ENCODE assay signal across 36 cellular contexts in the genomic region with DNA sequence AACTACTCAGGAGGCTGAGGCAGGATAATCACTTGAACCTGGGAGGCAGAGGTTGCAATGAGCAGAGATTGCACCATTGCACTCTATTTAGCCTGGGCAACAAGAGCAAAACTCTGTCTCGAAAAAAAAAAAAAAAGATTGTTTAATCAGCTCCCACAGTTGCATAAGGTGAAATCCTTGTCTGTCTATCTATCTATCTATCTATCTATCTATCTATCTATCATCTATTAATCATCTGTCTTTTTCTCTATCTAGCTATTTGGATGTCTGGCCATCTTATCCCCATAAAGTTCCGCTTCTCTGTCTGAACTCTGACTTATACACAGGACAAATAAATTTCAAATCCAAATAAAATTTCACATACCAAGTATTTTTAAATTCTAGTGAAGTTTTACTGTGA.
DNase-seq lines count a peak whose midpoint lies in the region; ATAC-seq, FAIRE-seq and TF ChIP-seq lines count a peak whose summit lies in the region.
"Had no signal": no experiment of that assay in that cellular context is flagged by ENCODE, and none has a peak within 500 bp of the region (broad histone marks: within the 10 kb centered on the region; RNA-seq: fewer than 3 reads in every experiment).

No MANE protein-coding gene starts in this region.

- H3K9ac ChIP-seq in Karpas-422 (ENCODE audit: low read length) (no peak overlapping the region), K562 (ENCODE audit: insufficient read depth in 1 of 2, low read depth in 2 of 2, low read length in 2 of 2) (no peak overlapping the region)
- H3K9ac ChIP-seq: BLaER1; BLaER1 treated with 17β-estradiol and CSF1 and Interleukin-3, amounts not matched to agents 10 nM and 100 nM had no signal

- WGBS in K562 (ENCODE audit: insufficient coverage, low coverage, missing lambda C conversion rate): 21% methylated on average over 2 of the region's 2 CpGs
- 76 to 92% (median 80%) methylated on average over 2 of the region's 2 CpGs for WGBS in adrenal gland, 4 donors

- no peaks in the 10 kb centered on the region for H3K79me2 ChIP-seq in Karpas-422 (ENCODE audit: low read length)
- no peaks in the 10 kb centered on the region for H3K79me2 ChIP-seq in K562 (ENCODE audit: control insufficient read depth, insufficient read depth, low read length)

- intact Hi-C loops in K562 (cut with micrococcal nuclease): loop anchor here (10.0 kb wide), 1 partner anchor 226 kb away; the partner anchor contains the start of gene PGRMC2
- intact Hi-C loops in adrenal gland (cut with DNase I): no loop called here

- TF ChIP-seq CTCF in C4-2B (conservative IDR thresholded peaks at IDR 0.05): no peak
- no peak for TF ChIP-seq CTCF in K562 (IDR thresholded peaks at IDR 0.05 in 2 of 3, conservative IDR thresholded peaks at IDR 0.05 in 1 of 3; ENCODE audit: insufficient read depth in 2 of 3, low read depth in 1 of 3, low read length in 3 of 3)
- no peak for TF ChIP-seq CTCF in GM13977 (IDR thresholded peaks at IDR 0.05; ENCODE audit: extremely low read depth, insufficient read depth, missing control alignments)
- TF ChIP-seq CTCF in adrenal gland (IDR thresholded peaks at IDR 0.05): no peak

- H2AFZ ChIP-seq in Karpas-422 (ENCODE audit: low read length) (peak overlapping the region; percentile 4), K562 (ENCODE audit: low read depth, low read length) (no peak overlapping the region)

- no peak for DNase-seq in activated T-cell treated with anti-CD3 and anti-CD28 coated beads, Interleukin-2, amount 50 U/mL, for 72 hours
- DNase-seq in activated T-cell treated with anti-CD3 and anti-CD28 coated beads for 4 hours: no peak
- DNase-seq in Karpas-422: no peak
- DNase-seq in K562 (ENCODE audit: extremely low read depth in 1 of 4, low spot score in 3 of 4): no peak
- no peak for DNase-seq in NCI-H2227 treated with DMSO at 0.1 percent for 48 hours (lab: John Stamatoyannopoulos, UW)
- DNase-seq in GM13977 (ENCODE audit: low spot score): no peak
- DNase-seq in adrenal gland: no peak
- DNase-seq: 8988T; ACHN; AML-193; BE2C; C1 segment of cervical spinal cord; Caco-2; Calu3; CD4-positive, alpha-beta memory T cell; CD4-positive, alpha-beta T cell; CD4-positive, CD25-positive, alpha-beta regulatory T cell; CD8-positive, alpha-beta memory T cell; CD8-positive, alpha-beta T cell; COR-L47; DMS 273 treated with DMSO at 0.1 percent for 48 hours; DMS153; DMS53; DMS79; DMS79 treated with DMSO at 0.1 percent for 48 hours; DND-41; EL had no signal

- H3K27ac ChIP-seq in C4-2B (peak overlapping the region; percentile 43; the same call in 1 of the 2 replicates), Karpas-422 (ENCODE audit: low read length) (peak overlapping the region; percentile 85), K562 (ENCODE audit: extremely low read depth, low read depth, low read length) (no peak overlapping the region), adrenal gland (no peak overlapping the region)
- H3K27ac ChIP-seq: 22Rv1; BLaER1; BLaER1 treated with 17β-estradiol and CSF1 and Interleukin-3, amounts not matched to agents 10 nM and 100 nM had no signal

- TF ChIP-seq EP300 in K562 (IDR thresholded peaks at IDR 0.05; ENCODE audit: low read length): no peak

- H3K4me3 ChIP-seq in Karpas-422 (ENCODE audit: low read length) (no peak overlapping the region), K562 (no peak overlapping the region), adrenal gland (no peak overlapping the region)
- H3K4me3 ChIP-seq: A549; BLaER1; BLaER1 treated with 17β-estradiol and CSF1 and Interleukin-3, amounts not matched to agents 10 nM and 100 nM had no signal

- H3K4me3 Mint-ChIP-seq in activated T-cell treated with anti-CD3 and anti-CD28 coated beads, Interleukin-2, amount 50 U/mL, for 72 hours: no peak overlapping the region
- H3K4me3 Mint-ChIP-seq: B cell; CD14-positive monocyte; CD4-positive, alpha-beta memory T cell; CD4-positive, alpha-beta T cell; CD4-positive, CD25-positive, alpha-beta regulatory T cell; CD8-positive, alpha-beta memory T cell; CD8-positive, alpha-beta T cell had no signal

- no peak for TF ChIP-seq RAD21 in K562 (CRISPR knock-in tag; conservative IDR thresholded peaks at IDR 0.05 in 1 of 2, IDR thresholded peaks at IDR 0.05 in 1 of 2)

- H3K36me3 Mint-ChIP-seq in activated T-cell treated with anti-CD3 and anti-CD28 coated beads, Interleukin-2, amount 50 U/mL, for 72 hours (ENCODE audit: insufficient read depth in 2 of 2): peaks cover 7 to 17% of the 10 kb centered on the region in 2 donors
- H3K36me3 Mint-ChIP-seq: CD14-positive monocyte; CD4-positive, alpha-beta memory T cell; CD4-positive, CD25-positive, alpha-beta regulatory T cell; CD8-positive, alpha-beta T cell had no signal

- in situ Hi-C loops in K562 (cut with MboI): no loop called here
- in situ Hi-C loops in GM13977 (cut with MboI; ENCODE audit: low pct_unique_long_range_greater_than_20kb, low sequenced_read_pairs, unreplicated experiment): no loop called here

- H3K36me3 ChIP-seq in Karpas-422 (ENCODE audit: insufficient read depth, low read length) (0 out of 2 replicates have a peak, but pooled peaks cover under 1% of the 10 kb centered on the region), K562 (ENCODE audit: control insufficient read depth, insufficient read depth, low read length) (no peaks in the 10 kb centered on the region), adrenal gland (replicated peaks in 1 of 2) (no peaks in the 10 kb centered on the region)
- H3K36me3 ChIP-seq: BE2C; BLaER1; BLaER1 treated with 17β-estradiol and CSF1 and Interleukin-3, amounts not matched to agents 10 nM and 100 nM had no signal

- POLR2A ChIA-PET in K562 (lab: Yijun Ruan, JAX): interaction anchor here (0.6 to 0.8 kb wide), 2 partner anchors 8 to 14 kb away, joined by 3 read pairs; no protein-coding TSS in a partner anchor

- FAIRE-seq in K562 (lab: Jason Lieb, UNC): no peak
- FAIRE-seq: A204.1, A549, D721Med had no signal

- BruUV-seq in K562 (replicated peaks; lab: Mats Ljungman, UMichigan): no TSS peak

- no peak for ATAC-seq in activated T-cell treated with anti-CD3 and anti-CD28 coated beads, Interleukin-2, amount 50 U/mL, for 72 hours (replicated peaks in 1 of 2)
- no peak for ATAC-seq in K562
- ATAC-seq: A549; CD8-positive, alpha-beta T cell had no signal

- H3K27me3 Mint-ChIP-seq in activated T-cell treated with anti-CD3 and anti-CD28 coated beads, Interleukin-2, amount 50 U/mL, for 72 hours (ENCODE audit: low read depth): no peaks in the 10 kb centered on the region
- H3K27me3 Mint-ChIP-seq: CD4-positive, alpha-beta T cell; CD8-positive, alpha-beta memory T cell had no signal

- peaks cover 1% of the 10 kb centered on the region for H3K9me3 ChIP-seq in Karpas-422 (ENCODE audit: low read length)
- peaks cover 7% of the 10 kb centered on the region; the same call in 1 of the 2 replicates for H3K9me3 ChIP-seq in K562 (replicated peaks; ENCODE audit: control insufficient read depth, insufficient read depth, low read depth, low read length)
- no peaks in the 10 kb centered on the region for H3K9me3 ChIP-seq in adrenal gland (replicated peaks in 1 of 3)
- H3K9me3 ChIP-seq: BE2C had no signal

- CTCF ChIA-PET in K562 (lab: Yijun Ruan, JAX; ENCODE audit: low intra/inter-chr PET ratio): no interaction called here

- H3K4me1 ChIP-seq in Karpas-422 (ENCODE audit: low read length) (peaks cover 64% of the 10 kb centered on the region), K562 (replicated peaks in 1 of 2; ENCODE audit: control insufficient read depth in 2 of 2, insufficient read depth in 2 of 2, low read length in 2 of 2) (peaks cover 0 to 14% of the 10 kb centered on the region in 2 experiments; a peak in 4 of 5 replicates), adrenal gland (replicated peaks in 1 of 2) (no peaks in the 10 kb centered on the region)
- H3K4me1 ChIP-seq: BE2C, BLaER1, Caco-2 had no signal

- TF ChIP-seq POLR2A in K562 (conservative IDR thresholded peaks at IDR 0.05): no peak
- no peak for TF ChIP-seq POLR2A in adrenal gland (IDR thresholded peaks at IDR 0.05)

- H3K9me1 ChIP-seq in K562 (ENCODE audit: control insufficient read depth, insufficient read depth, low read length): no peaks in the 10 kb centered on the region

- H3K27me3 ChIP-seq in Karpas-422 (ENCODE audit: low read length) (no peaks in the 10 kb centered on the region), K562 (ENCODE audit: control insufficient read depth in 2 of 2, insufficient read depth in 2 of 2, low read length in 2 of 2) (no peaks in the 10 kb centered on the region), adrenal gland (no peaks in the 10 kb centered on the region)
- H3K27me3 ChIP-seq: BE2C; BLaER1; BLaER1 treated with 17β-estradiol and CSF1 and Interleukin-3, amounts not matched to agents 10 nM and 100 nM had no signal

- H3K9me3 Mint-ChIP-seq in activated T-cell treated with anti-CD3 and anti-CD28 coated beads, Interleukin-2, amount 50 U/mL, for 72 hours: peaks cover 4 to 5% of the 10 kb centered on the region in 2 donors
- H3K9me3 Mint-ChIP-seq: CD4-positive, alpha-beta memory T cell; CD4-positive, alpha-beta T cell; CD8-positive, alpha-beta memory T cell had no signal

- no peak overlapping the region for H3K4me2 ChIP-seq in Karpas-422 (ENCODE audit: low read depth, low read length, poor library complexity, severe bottlenecking)
- H3K4me2 ChIP-seq in K562 (ENCODE audit: insufficient read depth, low read length): no peak overlapping the region
- H3K4me2 ChIP-seq: A549; BLaER1; BLaER1 treated with 17β-estradiol and CSF1 and Interleukin-3, amounts not matched to agents 10 nM and 100 nM had no signal

- no peaks in the 10 kb centered on the region for H4K20me1 ChIP-seq in Karpas-422 (ENCODE audit: insufficient read depth, low read depth, low read length)
- no peaks in the 10 kb centered on the region for H4K20me1 ChIP-seq in K562 (replicated peaks; ENCODE audit: control insufficient read depth, insufficient read depth, low read length)
- H4K20me1 ChIP-seq: BLaER1; BLaER1 treated with 17β-estradiol and CSF1 and Interleukin-3, amounts not matched to agents 10 nM and 100 nM had no signal

- peak overlapping the region; percentile 8 for H3K27ac Mint-ChIP-seq in activated T-cell treated with anti-CD3 and anti-CD28 coated beads, Interleukin-2, amount 50 U/mL, for 72 hours
- H3K27ac Mint-ChIP-seq: B cell; CD14-positive monocyte; CD4-positive, alpha-beta memory T cell; CD4-positive, alpha-beta T cell; CD4-positive, CD25-positive, alpha-beta regulatory T cell; CD8-positive, alpha-beta memory T cell; CD8-positive, alpha-beta T cell had no signal

- no peaks in the 10 kb centered on the region for H3K9me2 ChIP-seq in Karpas-422 (replicated peaks; ENCODE audit: insufficient read depth, low read length)

- H3K4me1 Mint-ChIP-seq in activated T-cell treated with anti-CD3 and anti-CD28 coated beads, Interleukin-2, amount 50 U/mL, for 72 hours (ENCODE audit: low read depth): peaks cover 23% of the 10 kb centered on the region
- H3K4me1 Mint-ChIP-seq: B cell had no signal

Comparison
In these comparisons a context has a peak if more than half of its experiments do, and no peak if none do; other contexts are left out.
1. H3K27ac ChIP-seq: peak in C4-2B (single experiment) and Karpas-422 (single experiment); none in K562 (single experiment) and adrenal gland (0 of 5).